In genomic region chr9:130058887-130059286, GRCh38 we compare ENCODE assay signal across 20 cellular contexts. TPM values are rescaled to one million over a fixed set of nuclear protein-coding genes. Genes with fewer than 3 reads are reported as not detected.
DNase-seq lines count a peak whose midpoint lies in the region; ATAC-seq, FAIRE-seq and TF ChIP-seq lines count a peak whose summit lies in the region.
"Had no signal": no experiment of that assay in that cellular context is flagged by ENCODE, and none has a peak within 500 bp of the region (broad histone marks: within the 10 kb centered on the region; RNA-seq: fewer than 3 reads in every experiment).

No MANE protein-coding gene starts in this region.

- H3K27ac ChIP-seq in endothelial cell of umbilical vein (ENCODE audit: insufficient read depth, low read depth, low read length) (no peak overlapping the region), mucosa of rectum (ENCODE audit: low read depth in 2 of 2, low read length in 2 of 2) (peak overlapping the region; percentile 29 to 48), stomach (no peak overlapping the region)
- H3K27ac ChIP-seq: A549, SK-N-MC had no signal

- peaks cover 0 to 2% of the 10 kb centered on the region in 2 experiments for H3K36me3 ChIP-seq in endothelial cell of umbilical vein (ENCODE audit: control insufficient read depth in 2 of 2, extremely low read depth in 1 of 2, insufficient read depth in 2 of 2, low read length in 2 of 2)
- H3K36me3 ChIP-seq in mucosa of rectum (ENCODE audit: control insufficient read depth in 2 of 2, insufficient read depth in 2 of 2, low read length in 2 of 2): peaks cover 0 to 4% of the 10 kb centered on the region in 2 donors
- H3K36me3 ChIP-seq in stomach: peaks cover 0 to 14% (median 12%) of the 10 kb centered on the region in 4 donors

- H3K4me3 ChIP-seq in endothelial cell of umbilical vein (replicated peaks in 1 of 3; ENCODE audit: insufficient read depth in 1 of 3, low read depth in 1 of 3, low read length in 3 of 3) (no peak overlapping the region), mucosa of rectum (ENCODE audit: low read length in 2 of 2) (no peak overlapping the region), stomach (no peak overlapping the region)
- H3K4me3 ChIP-seq: A549, GM12878, GM23338, SK-N-MC had no signal

- ATAC-seq in GM18519 (IDR thresholded peaks at IDR 0.05; ENCODE audit: low FRiP score, unreplicated experiment): no peak
- ATAC-seq: GM23338 had no signal

- FAIRE-seq in endothelial cell of umbilical vein (lab: Jason Lieb, UNC): no peak
- FAIRE-seq in H54 (lab: Jason Lieb, UNC): no peak
- FAIRE-seq: A549, GM12878, RCC 7860 had no signal

- WGBS in stomach, 5 donors: 47 to 57% (median 53%) methylated on average over 3 of the region's 3 CpGs

- H3K9ac ChIP-seq in endothelial cell of umbilical vein (replicated peaks; ENCODE audit: extremely low read depth, insufficient read depth, low read length) (no peak overlapping the region), mucosa of rectum (ENCODE audit: low read depth in 1 of 2, low read length in 2 of 2) (no peak overlapping the region)

- no peak overlapping the region for H2AFZ ChIP-seq in endothelial cell of umbilical vein (ENCODE audit: low read depth, low read length)
- H2AFZ ChIP-seq: GM23338 had no signal

- H3K9me3 ChIP-seq in endothelial cell of umbilical vein (replicated peaks; ENCODE audit: control insufficient read depth, insufficient read depth, low read length) (no peaks in the 10 kb centered on the region), mucosa of rectum (ENCODE audit: control insufficient read depth in 2 of 2, low read length in 2 of 2) (no peaks in the 10 kb centered on the region), stomach (no peaks in the 10 kb centered on the region)
- H3K9me3 ChIP-seq: A549 had no signal

- no peak for TF ChIP-seq CTCF in endothelial cell of umbilical vein (IDR thresholded peaks at IDR 0.05; ENCODE audit: extremely low read depth in 1 of 2, insufficient read depth in 1 of 2, low read depth in 1 of 2, low read length in 2 of 2)
- TF ChIP-seq CTCF in stomach (IDR thresholded peaks at IDR 0.05): no peak

- peaks cover 62% of the 10 kb centered on the region for H3K79me2 ChIP-seq in endothelial cell of umbilical vein (ENCODE audit: control insufficient read depth, insufficient read depth, low read length)

- H3K4me2 ChIP-seq in endothelial cell of umbilical vein (ENCODE audit: insufficient read depth, low read length): no peak overlapping the region
- H3K4me2 ChIP-seq: A549, GM23338 had no signal

- no peak for TF ChIP-seq POLR2A in endothelial cell of umbilical vein (IDR thresholded peaks at IDR 0.05; ENCODE audit: low read depth, low read length)
- no peak for TF ChIP-seq POLR2A in stomach (IDR thresholded peaks at IDR 0.05)
- TF ChIP-seq POLR2A in H54 (IDR thresholded peaks at IDR 0.05; ENCODE audit: low read depth, low read length): no peak

- dilution Hi-C loops in endothelial cell of umbilical vein (cut with MboI; ENCODE audit: extremely low pct_ligation_motif_present, low sequenced_read_pairs): no loop called here

- DNase-seq in Caki2 (ENCODE audit: low read depth): peak; percentile 60
- peak; percentile 19 for DNase-seq in NCI-H446 treated with DMSO at 0.1 percent for 48 hours (lab: John Stamatoyannopoulos, UW)
- peak; percentile 68 for DNase-seq in endothelial cell of umbilical vein (ENCODE audit: low read depth, low spot score)
- DNase-seq in stomach: no peak
- DNase-seq in H54 (ENCODE audit: insufficient read length, low spot score): no peak
- DNase-seq: Calu3; CD4-positive, alpha-beta T cell; NCI-H1417 treated with DMSO at 0.1 percent for 48 hours; NCI-H187 treated with DMSO at 0.1 percent for 48 hours; NCI-H345; NCI-H526 treated with DMSO at 0.1 percent for 48 hours; NK-92 treated with Interleukin-12 subunit alpha and Interleukin-12 subunit beta, amount 100 ng/mL, for 24 hours; Right ventricle myocardium superior had no signal

- no peak for TF ChIP-seq EP300 in stomach (IDR thresholded peaks at IDR 0.05)

- in situ Hi-C loops in Caki2 (cut with HindIII; ENCODE audit: low pct_unique_long_range_greater_than_20kb, low sequenced_read_pairs): no loop called here

- peaks cover 4% of the 10 kb centered on the region for H4K20me1 ChIP-seq in endothelial cell of umbilical vein (replicated peaks; ENCODE audit: control insufficient read depth, extremely low read depth, insufficient read depth, low read length)

- no peaks in the 10 kb centered on the region for H3K9me1 ChIP-seq in endothelial cell of umbilical vein (replicated peaks; ENCODE audit: control insufficient read depth, extremely low read depth, insufficient read depth, low read length)

- CTCF ChIA-PET in endothelial cell of umbilical vein (lab: Charles Lee): interaction anchor here (1.3 kb wide), 1 partner anchor 173 kb away, joined by 3 read pairs; no protein-coding TSS in a partner anchor

- POLR2A ChIA-PET in endothelial cell of umbilical vein (lab: Charles Lee): interaction anchor here (0.7 kb wide), 1 partner anchor 10 kb away, joined by 3 read pairs; no protein-coding TSS in a partner anchor

- intact Hi-C loops in endothelial cell of umbilical vein (cut with micrococcal nuclease) (no loop called here), stomach (cut with DNase I; ENCODE audit: low total_unique reads) (no loop called here)

- H3K4me1 ChIP-seq in endothelial cell of umbilical vein (ENCODE audit: control insufficient read depth, extremely low read depth, insufficient read depth, low read length): peaks cover 7% of the 10 kb centered on the region
- H3K4me1 ChIP-seq in mucosa of rectum (ENCODE audit: control insufficient read depth in 2 of 2, insufficient read depth in 2 of 2, low read length in 2 of 2): peaks cover 16% of the 10 kb centered on the region in 2 donors
- peaks cover 7 to 56% (median 26%) of the 10 kb centered on the region in 4 donors for H3K4me1 ChIP-seq in stomach

- H3K27me3 ChIP-seq in endothelial cell of umbilical vein (ENCODE audit: control insufficient read depth in 2 of 2, insufficient read depth in 2 of 2, low read length in 2 of 2) (no peaks in the 10 kb centered on the region), mucosa of rectum (ENCODE audit: control insufficient read depth in 2 of 2, insufficient read depth in 2 of 2, low read length in 2 of 2) (no peaks in the 10 kb centered on the region), stomach (no peaks in the 10 kb centered on the region)

- BruUV-seq in endothelial cell of umbilical vein (replicated peaks; lab: Mats Ljungman, UMichigan): no TSS peak

TF ChIP-seq in endothelial cell of umbilical vein, 7 proteins besides CTCF, POLR2A, EP300 and RAD21:
- no peak for TF ChIP-seq POLR2AphosphoS5 (IDR thresholded peaks at IDR 0.05; ENCODE audit: insufficient read depth, low read depth, low read length)
- TF ChIP-seq, protein P1, sequence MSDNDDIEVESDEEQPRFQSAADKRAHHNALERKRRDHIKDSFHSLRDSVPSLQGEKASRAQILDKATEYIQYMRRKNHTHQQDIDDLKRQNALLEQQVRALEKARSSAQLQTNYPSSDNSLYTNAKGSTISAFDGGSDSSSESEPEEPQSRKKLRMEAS (IDR thresholded peaks at IDR 0.05; ENCODE audit: insufficient read depth, insufficient read length): no peak
- no peak for TF ChIP-seq MYC (IDR thresholded peaks at IDR 0.05; ENCODE audit: low read depth, low read length)
- no peak for TF ChIP-seq FOS (IDR thresholded peaks at IDR 0.05; ENCODE audit: borderline replicate concordance, insufficient read depth, low read length)
- TF ChIP-seq JUN (IDR thresholded peaks at IDR 0.05; ENCODE audit: borderline replicate concordance, insufficient read depth, insufficient read length, low read depth): no peak
- no peak for TF ChIP-seq GATA2 (IDR thresholded peaks at IDR 0.05; ENCODE audit: insufficient read depth, insufficient read length, low read depth, low read length)
- TF ChIP-seq EZH2 (IDR thresholded peaks at IDR 0.05; ENCODE audit: borderline replicate concordance, low read depth, low read length, severe bottlenecking): no peak
TF ChIP-seq in endothelial cell of umbilical vein: peak in this region for 0.

RNA-seq across cellular contexts. Expression of gene GPR107, which starts 5.2 kb away (rescaled TPM):
- total RNA-seq in Caki2 (2014; rRNA removed; shearing (Covaris generic); ENCODE audit: low replicate concordance): 11.4 and 20.0 TPM in 2 replicates
- total RNA-seq in endothelial cell of umbilical vein (38.9 and 41.5 TPM in 2 replicates), stomach (10 to 100 TPM in 4 of 5 donors, 1 to 10 TPM in 1; 5.3 to 37.8 (median 21.4) TPM)
- polyA plus RNA-seq in endothelial cell of umbilical vein (25.9 and 27.2 TPM in 2 replicates), stomach (1 to 10 TPM; 3.4 to 7.9 (median 6.4) TPM)
- polyA plus RNA-seq in endothelial cell of umbilical vein (2011; cell fraction: cytosol; rRNA removed): 23.8 and 25.4 TPM in 2 replicates
- polyA plus RNA-seq in endothelial cell of umbilical vein (2011; cell fraction: nucleus; rRNA removed): 38.0 and 38.7 TPM in 2 replicates
- polyA plus RNA-seq in endothelial cell of umbilical vein (2012): 35.1 and 36.8 TPM in 2 replicates
- polyA minus RNA-seq in endothelial cell of umbilical vein: 47.9 and 53.6 TPM in 2 replicates
- polyA minus RNA-seq in endothelial cell of umbilical vein (2011; cell fraction: cytosol; rRNA and poly(A)+ RNA removed): 22.6 TPM
- polyA minus RNA-seq in endothelial cell of umbilical vein (2011; cell fraction: nucleus; rRNA and poly(A)+ RNA removed): 40.5 and 45.3 TPM in 2 replicates

RNA-seq across cellular contexts. Expression of gene FNBP1, which starts 15.9 kb away (rescaled TPM):
- total RNA-seq in Caki2 (2014; rRNA removed; shearing (Covaris generic); ENCODE audit: low replicate concordance): 68.1 and 103 TPM in 2 replicates
- total RNA-seq in endothelial cell of umbilical vein (36.2 and 43.9 TPM in 2 replicates), stomach (100 to 1,000 TPM in 1 of 5 donors, 10 to 100 TPM in 4; 52.7 to 129 (median 69.6) TPM)
- polyA plus RNA-seq in endothelial cell of umbilical vein (7.7 and 10.9 TPM in 2 replicates), stomach (10 to 100 TPM in 2 of 3 donors, 1 to 10 TPM in 1; 9.0 to 19.7 (median 10.4) TPM)
- 12.9 and 13.1 TPM in 2 replicates for polyA plus RNA-seq in endothelial cell of umbilical vein (2011; cell fraction: cytosol; rRNA removed)
- polyA plus RNA-seq in endothelial cell of umbilical vein (2011; cell fraction: nucleus; rRNA removed): 17.9 and 18.7 TPM in 2 replicates
- 14.3 and 20.1 TPM in 2 replicates for polyA plus RNA-seq in endothelial cell of umbilical vein (2012)
- polyA minus RNA-seq in endothelial cell of umbilical vein: 17.1 and 19.3 TPM in 2 replicates
- 16.2 TPM for polyA minus RNA-seq in endothelial cell of umbilical vein (2011; cell fraction: cytosol; rRNA and poly(A)+ RNA removed)
- polyA minus RNA-seq in endothelial cell of umbilical vein (2011; cell fraction: nucleus; rRNA and poly(A)+ RNA removed): 28.4 and 34.7 TPM in 2 replicates

Comparison
In these comparisons a context has a peak if more than half of its experiments do, and no peak if none do; other contexts are left out.
1. DNase-seq: peak in Caki2 (single experiment), NCI-H446 treated with DMSO at 0.1 percent for 48 hours (single experiment) and endothelial cell of umbilical vein (single experiment); none in stomach (single experiment) and H54 (single experiment).
2. H3K27ac ChIP-seq: peak in mucosa of rectum (2 of 2); none in endothelial cell of umbilical vein (single experiment) and stomach (0 of 5).